10 cellular contexts compared by ENCODE assay signal in genomic region chr5:56900395-56900794, GRCh38. TPM values are rescaled to one million over a fixed set of nuclear protein-coding genes. Genes with fewer than 3 reads are reported as not detected.
DNase-seq lines count a peak whose midpoint lies in the region; ATAC-seq and TF ChIP-seq lines count a peak whose summit lies in the region.
"Had no signal": no experiment of that assay in that cellular context is flagged by ENCODE, and none has a peak within 500 bp of the region (broad histone marks: within the 10 kb centered on the region; RNA-seq: fewer than 3 reads in every experiment).

No MANE protein-coding gene starts in this region.

- H3K27ac Mint-ChIP-seq in T-helper 17 cell: no peak overlapping the region
- H3K27ac Mint-ChIP-seq: CD4-positive, alpha-beta memory T cell had no signal

- H3K4me3 Mint-ChIP-seq in T-helper 17 cell: no peak overlapping the region
- H3K4me3 Mint-ChIP-seq: CD4-positive, alpha-beta memory T cell had no signal

- ATAC-seq in HG03342 (IDR thresholded peaks at IDR 0.05; ENCODE audit: unreplicated experiment) (peak; percentile 13), T-helper 17 cell (peak; percentile 50), HG03439 (IDR thresholded peaks at IDR 0.05; ENCODE audit: unreplicated experiment) (no peak), GM21447 (IDR thresholded peaks at IDR 0.05; ENCODE audit: unreplicated experiment) (no peak), HG03045 (IDR thresholded peaks at IDR 0.05; ENCODE audit: unreplicated experiment) (no peak)

- no peaks in the 10 kb centered on the region for H3K9me3 ChIP-seq in T-helper 17 cell (ENCODE audit: control insufficient read depth, low read length, poor library complexity, severe bottlenecking)

- H3K36me3 Mint-ChIP-seq in T-helper 17 cell (ENCODE audit: low read depth): no peaks in the 10 kb centered on the region

- peaks cover 8% of the 10 kb centered on the region for H3K4me1 Mint-ChIP-seq in T-helper 17 cell

- H3K4me3 ChIP-seq in foreskin fibroblast (ENCODE audit: low read depth in 1 of 2, low read length in 2 of 2): no peak overlapping the region

- H3K27me3 Mint-ChIP-seq in T-helper 17 cell: peaks cover 6% of the 10 kb centered on the region
- H3K27me3 Mint-ChIP-seq: CD4-positive, alpha-beta memory T cell had no signal

- TF ChIP-seq CTCF in foreskin fibroblast (IDR thresholded peaks at IDR 0.05; ENCODE audit: low read depth, low read length): no peak

- DNase-seq in AG20443 (ENCODE audit: low spot score) (peak; percentile 27), T-helper 17 cell (no peak), foreskin fibroblast (peak; percentile 23 to 52), occipital lobe (lab: John Stamatoyannopoulos, UW) (no peak)
- DNase-seq: left ventricle myocardium superior had no signal

RNA-seq across cellular contexts. Expression of gene SETD9, which starts 9.0 kb away (rescaled TPM):
- total RNA-seq in T-helper 17 cell (1 to 10 TPM; 3.5 to 4.5 TPM), occipital lobe (4.7 TPM)

RNA-seq across cellular contexts. Expression of gene MIER3, which starts 51.5 kb away (rescaled TPM):
- total RNA-seq in T-helper 17 cell (10 to 100 TPM; 24.6 to 30.4 TPM), occipital lobe (54.1 TPM)

Comparison
In these comparisons a context has a peak if more than half of its experiments do, and no peak if none do; other contexts are left out.
1. DNase-seq: peak in AG20443 (single experiment) and foreskin fibroblast (2 of 2); none in T-helper 17 cell (0 of 3) and occipital lobe (single experiment).
2. ATAC-seq: peak in HG03342 (single experiment) and T-helper 17 cell (single experiment); none in HG03439 (single experiment), GM21447 (single experiment) and HG03045 (single experiment).